Comparison of ENCODE assay signal across 8 cellular contexts in the genomic region with DNA sequence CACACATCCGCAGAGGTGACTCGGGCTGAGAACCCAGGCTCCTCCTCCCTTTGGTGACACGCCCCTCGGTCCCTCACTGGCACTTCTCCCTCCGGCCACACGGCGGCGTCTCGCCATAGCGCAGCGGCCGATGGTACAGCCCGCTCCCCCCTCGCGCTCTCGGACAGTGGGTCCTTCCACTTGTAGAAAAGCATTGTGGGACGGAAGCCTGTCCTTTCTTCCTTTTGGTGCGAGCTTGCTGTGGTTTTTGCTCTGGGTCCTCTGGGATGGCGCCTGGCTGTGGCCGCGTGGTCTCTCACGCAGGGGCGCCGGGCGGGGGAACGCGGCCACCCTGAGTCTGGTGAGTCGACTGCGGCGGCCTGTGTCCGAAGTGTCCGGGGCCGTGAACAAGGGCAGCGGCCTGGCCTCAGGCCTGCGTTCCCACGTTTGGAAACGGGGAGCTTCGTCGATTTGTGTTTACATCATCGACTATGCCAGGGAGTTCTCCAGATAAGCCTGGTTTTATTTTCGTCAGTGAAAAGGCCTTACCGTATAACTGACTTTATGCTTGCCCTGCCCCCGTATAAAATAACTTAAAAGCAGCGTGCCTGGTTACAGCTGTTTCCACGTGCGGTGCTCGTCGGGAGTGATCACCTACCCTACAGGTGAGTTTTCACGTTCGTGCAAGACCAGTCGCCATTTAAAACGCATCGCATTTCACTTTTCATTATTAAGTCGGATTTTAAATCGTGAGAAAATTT.
DNase-seq lines count a peak whose midpoint lies in the region; ATAC-seq and TF ChIP-seq lines count a peak whose summit lies in the region.

No MANE protein-coding gene starts in this region.

- H3K4me2 ChIP-seq in BLaER1: peak overlapping the region; percentile 94

- peak; percentile 96 for TF ChIP-seq POLR2A in GM19099 (IDR thresholded peaks at IDR 0.05; ENCODE audit: extremely low read depth, insufficient read length, low read depth)

- H3K36me3 ChIP-seq in BLaER1: peaks cover 41% of the 10 kb centered on the region

- peak overlapping the region; percentile 97 for H3K4me3 Mint-ChIP-seq in chondrocyte (ENCODE audit: unreplicated experiment)

- no peaks in the 10 kb centered on the region for H3K27me3 Mint-ChIP-seq in chondrocyte (ENCODE audit: low read depth)

- DNase-seq in NCI-H446 (lab: John Stamatoyannopoulos, UW) (peak; percentile 67 to 90), chondrocyte (ENCODE audit: low spot score) (peak; percentile 96), kidney tubule cell (ENCODE audit: low spot score) (peak; percentile 91)
- peak; percentile 84 for DNase-seq in activated CD4-positive, alpha-beta T cell treated with anti-CD3 and anti-CD28 coated beads for 1 hour
- DNase-seq in stimulated activated CD4-positive, alpha-beta T cell treated with anti-CD3 and anti-CD28 coated beads, Interleukin-1b, Interleukin-23, amount 100 ng/mL, for 24 hours (ENCODE audit: low read depth in 4 of 4, low spot score in 1 of 4): peak; percentile 80 to 94 (median 86)

- H3K27me3 ChIP-seq in BLaER1: no peaks in the 10 kb centered on the region

- H4K20me1 ChIP-seq in BLaER1: peaks cover 47% of the 10 kb centered on the region

- H3K4me1 ChIP-seq in BLaER1: peaks cover 19% of the 10 kb centered on the region

- H3K36me3 Mint-ChIP-seq in chondrocyte (ENCODE audit: low read depth): peaks cover 20% of the 10 kb centered on the region

- peak; percentile 93 for TF ChIP-seq CTCF in chondrocyte (IDR thresholded peaks at IDR 0.05)

- peaks cover 30% of the 10 kb centered on the region for H3K4me1 Mint-ChIP-seq in chondrocyte (ENCODE audit: low read depth)

- peaks cover 12% of the 10 kb centered on the region for H3K9me3 Mint-ChIP-seq in chondrocyte (ENCODE audit: low read depth)

- peak overlapping the region; percentile 94 for H3K4me3 ChIP-seq in BLaER1

- H3K9me3 ChIP-seq in BLaER1: no peaks in the 10 kb centered on the region

- peak overlapping the region; percentile 94 for H3K27ac Mint-ChIP-seq in chondrocyte (ENCODE audit: unreplicated experiment)

- peak overlapping the region; percentile 97 for H3K27ac ChIP-seq in BLaER1

- ATAC-seq in HG03378 (IDR thresholded peaks at IDR 0.05; ENCODE audit: unreplicated experiment): peak; percentile 93

- peak overlapping the region; percentile 97 for H3K9ac ChIP-seq in BLaER1

Comparison
In these comparisons a context has a peak if more than half of its experiments do, and no peak if none do; other contexts are left out.
1. Peak in every context shown above with its lines: DNase-seq, ATAC-seq, H3K4me3 ChIP-seq and H3K27ac ChIP-seq.